24 cellular contexts compared by ENCODE assay signal in the genomic region with DNA sequence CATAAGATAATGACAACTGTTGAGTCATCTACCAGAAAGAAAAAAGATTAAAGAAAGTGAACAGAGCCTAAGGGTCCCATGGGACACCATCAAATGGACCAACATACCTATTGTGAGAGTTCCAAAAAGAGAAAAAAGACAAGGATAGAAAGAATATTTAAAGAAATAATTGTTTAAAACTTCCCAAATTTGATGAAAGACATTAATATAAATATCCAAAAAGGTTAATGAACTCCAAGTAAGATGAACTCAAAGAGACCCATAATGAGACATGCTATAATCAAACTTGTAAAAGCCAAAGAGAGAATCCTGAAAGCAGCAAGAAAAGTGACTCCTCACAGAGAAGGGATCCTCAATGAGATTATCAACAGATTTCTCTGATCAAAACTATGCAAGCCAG. TPM values are rescaled to one million over a fixed set of nuclear protein-coding genes. Genes with fewer than 3 reads are reported as not detected.
"Had no signal": no experiment of that assay in that cellular context is flagged by ENCODE, and none has a peak within 500 bp of the region (broad histone marks: within the 10 kb centered on the region; RNA-seq: fewer than 3 reads in every experiment).

No MANE protein-coding gene starts in this region.

- H3K4me1 ChIP-seq: colonic mucosa, esophagus muscularis mucosa, esophagus squamous epithelium, foreskin keratinocyte, gastroesophageal sphincter, heart left ventricle had no signal

- H3K27me3 ChIP-seq: colonic mucosa, esophagus muscularis mucosa, foreskin keratinocyte had no signal

- H3K9me3 ChIP-seq: colonic mucosa, esophagus muscularis mucosa, esophagus squamous epithelium, gastrocnemius medialis had no signal

- H3K4me3 ChIP-seq: colonic mucosa, coronary artery, dorsolateral prefrontal cortex, esophagus muscularis mucosa, esophagus squamous epithelium, gastrocnemius medialis, gastroesophageal sphincter, heart left ventricle, heart right ventricle had no signal

- H3K27ac ChIP-seq: colonic mucosa, coronary artery, dorsolateral prefrontal cortex, epithelial cell of prostate, esophagus muscularis mucosa, esophagus squamous epithelium, foreskin keratinocyte, gastrocnemius medialis, gastroesophageal sphincter, heart left ventricle, heart right ventricle had no signal

- H3K36me3 ChIP-seq: colonic mucosa, esophagus muscularis mucosa, esophagus squamous epithelium, gastrocnemius medialis, gastroesophageal sphincter, heart left ventricle, heart right ventricle had no signal

- DNase-seq: colonic mucosa; cortex of kidney; dermis blood vessel endothelial cell; dorsolateral prefrontal cortex; effector CD4-positive, alpha-beta T cell; effector CD8-positive, alpha-beta T cell; effector memory CD4-positive, alpha-beta T cell; effector memory CD8-positive, alpha-beta T cell; endodermal cell; erythroblast; esophagus squamous epithelium; foreskin fibroblast; foreskin keratinocyte; foreskin melanocyte; gastrocnemius medialis; glutamatergic neuron; head of caudate nucleus; heart left ventricle; heart right ventricle had no signal

RNA-seq across cellular contexts. Expression of a gene that starts 8.9 kb away (rescaled TPM):
- polyA plus RNA-seq: endothelial cell of umbilical vein, heart left ventricle, heart right ventricle had no signal

RNA-seq across cellular contexts. Expression of a gene that starts 56.4 kb away (rescaled TPM):
- polyA plus RNA-seq: endothelial cell of umbilical vein had no signal
